27 cellular contexts compared by ENCODE assay signal in the genomic region with DNA sequence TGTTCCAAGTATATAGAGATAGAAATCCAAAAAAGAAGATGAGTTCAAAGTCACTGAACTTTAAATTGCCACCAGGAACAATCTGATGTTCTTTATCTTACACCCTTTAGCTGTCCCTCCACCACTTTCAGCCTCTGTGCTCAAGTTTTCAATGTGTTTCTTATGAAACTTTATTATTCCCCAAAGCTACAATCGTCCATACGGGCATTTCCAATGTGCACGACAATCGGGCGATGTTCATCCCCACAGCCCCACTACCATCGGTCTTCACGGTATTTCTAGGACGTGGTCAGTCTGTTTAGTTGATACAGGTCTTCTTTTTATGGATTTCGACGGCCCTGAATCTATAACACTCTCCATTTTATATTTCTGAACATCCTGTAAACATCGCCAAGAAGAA.
DNase-seq lines count a peak whose midpoint lies in the region; ATAC-seq, FAIRE-seq and TF ChIP-seq lines count a peak whose summit lies in the region.
"Had no signal": no experiment of that assay in that cellular context is flagged by ENCODE, and none has a peak within 500 bp of the region (broad histone marks: within the 10 kb centered on the region; RNA-seq: fewer than 3 reads in every experiment).

No MANE protein-coding gene starts in this region.

- DNase-seq in heart right ventricle = no peak
- no peak for DNase-seq in right cardiac atrium
- DNase-seq in left ventricle myocardium inferior = no peak
- DNase-seq in cardiac septum (ENCODE audit: low spot score) = no peak
- no peak for DNase-seq in GM12878 (ENCODE audit: low read depth, low spot score)
- no peak for DNase-seq in K562 (ENCODE audit: extremely low read depth in 1 of 4, low spot score in 3 of 4)
- DNase-seq in SKM-1 (lab: John Stamatoyannopoulos, UW; ENCODE audit: unreplicated experiment) = no peak
- DNase-seq in activated gamma-delta T cell (lab: John Stamatoyannopoulos, UW) = no peak
- DNase-seq: 8988T; ACHN; BE2C; C1 segment of cervical spinal cord; CD4-positive, alpha-beta memory T cell; CD4-positive, CD25-positive, alpha-beta regulatory T cell; CD8-positive, alpha-beta memory T cell; COR-L47; DMS 273 treated with DMSO at 0.1 percent for 48 hours; DMS153; DMS53; DMS79; DND-41; EL; GDM1 had no signal

- H3K27ac ChIP-seq in heart right ventricle (peak overlapping the region in 6 of 10 donors; percentile 70 to 87 (median 80)), right cardiac atrium (ENCODE audit: low read length) (no peak overlapping the region), left ventricle myocardium inferior (replicated peaks) (peak overlapping the region; percentile 73), GM12878 (ENCODE audit: control insufficient read depth, insufficient read depth) (no peak overlapping the region), K562 (ENCODE audit: extremely low read depth, low read depth, low read length) (no peak overlapping the region)
- H3K27ac ChIP-seq: BLaER1 had no signal

- no peak for TF ChIP-seq POLR2A in GM12878 (IDR thresholded peaks at IDR 0.05; ENCODE audit: low read depth, low read length)
- TF ChIP-seq POLR2A in K562 (conservative IDR thresholded peaks at IDR 0.05) = no peak

- H3K4me2 ChIP-seq in GM12878 (ENCODE audit: control insufficient read depth, insufficient read depth) (no peak overlapping the region), K562 (ENCODE audit: insufficient read depth, low read length) (no peak overlapping the region)
- H3K4me2 ChIP-seq: BLaER1 had no signal

- H3K4me1 ChIP-seq in heart right ventricle (peaks cover 0 to 12% (median 0%) of the 10 kb centered on the region in 9 donors), right cardiac atrium (ENCODE audit: control insufficient read depth, insufficient read depth, low read length) (no peaks in the 10 kb centered on the region), left ventricle myocardium inferior (peaks cover 29% of the 10 kb centered on the region), GM12878 (ENCODE audit: control insufficient read depth, insufficient read depth, low read length) (no peaks in the 10 kb centered on the region), K562 (replicated peaks in 1 of 2; ENCODE audit: control insufficient read depth in 2 of 2, insufficient read depth in 2 of 2, low read length in 2 of 2) (no peaks in the 10 kb centered on the region)
- H3K4me1 ChIP-seq: BE2C, BLaER1 had no signal

- TF ChIP-seq RAD21 in GM12878 (IDR thresholded peaks at IDR 0.05; ENCODE audit: insufficient read depth, low read depth, low read length) (no peak), K562 (CRISPR knock-in tag; conservative IDR thresholded peaks at IDR 0.05 in 1 of 2, IDR thresholded peaks at IDR 0.05 in 1 of 2) (no peak)

- H3K36me3 ChIP-seq in heart right ventricle = no peaks in the 10 kb centered on the region
- no peaks in the 10 kb centered on the region for H3K36me3 ChIP-seq in left ventricle myocardium inferior
- H3K36me3 ChIP-seq in GM12878 (ENCODE audit: control insufficient read depth in 2 of 2, insufficient read depth in 2 of 2, low read length in 1 of 2) = no peaks in the 10 kb centered on the region
- H3K36me3 ChIP-seq in K562 (ENCODE audit: control insufficient read depth, insufficient read depth, low read length) = no peaks in the 10 kb centered on the region
- H3K36me3 ChIP-seq: BE2C, BLaER1 had no signal

- RAD21 ChIA-PET in GM12878 (lab: Charles Lee; ENCODE audit: unreplicated experiment) = no interaction called here

- CTCF ChIA-PET in GM12878 (lab: Yijun Ruan, JAX) = interaction anchor here (4.4 kb wide), 1 partner anchor 11 kb away, joined by 20 read pairs; no protein-coding TSS in a partner anchor
- CTCF ChIA-PET in K562 (lab: Yijun Ruan, JAX; ENCODE audit: low intra/inter-chr PET ratio) = no interaction called here

- H2AFZ ChIP-seq in GM12878 (ENCODE audit: control insufficient read depth, low read depth, low read length) (no peak overlapping the region), K562 (ENCODE audit: low read depth, low read length) (no peak overlapping the region)

- no peak for FAIRE-seq in GM12878 (lab: Jason Lieb, UNC)
- FAIRE-seq in K562 (lab: Jason Lieb, UNC) = no peak
- FAIRE-seq: A204.1, GM12891, GM19239 had no signal

- WGBS in heart right ventricle, 2 donors = 85 to 91% methylated on average over 11 of the region's 11 CpGs
- WGBS in right cardiac atrium = 68% methylated on average over 11 of the region's 11 CpGs
- 56% methylated on average over 11 of the region's 11 CpGs for WGBS in GM12878 (ENCODE audit: insufficient coverage, insufficient replicate concordance, low lambda C conversion rate, missing lambda C conversion rate)
- WGBS in K562 (ENCODE audit: insufficient coverage, low coverage, missing lambda C conversion rate) = under 1% methylated on average over 11 of the region's 11 CpGs

- SMC1A ChIA-PET in GM12878 (lab: Charles Lee; ENCODE audit: uncharacterized antibody, unreplicated experiment) = interaction anchor here (0.6 to 4.6 kb wide), 6 partner anchors 9 to 676 kb away, joined by 3 to 22 read pairs (median 6); no protein-coding TSS in a partner anchor

- TF ChIP-seq EP300 in GM12878 (IDR thresholded peaks at IDR 0.05; ENCODE audit: borderline replicate concordance in 1 of 2, control insufficient read depth in 1 of 2, low read depth in 2 of 2, low read length in 2 of 2) = no peak
- TF ChIP-seq EP300 in K562 (IDR thresholded peaks at IDR 0.05; ENCODE audit: low read length) = no peak

- in situ Hi-C loops in GM12878 (cut with MboI) = no loop called here
- in situ Hi-C loops in K562 (cut with MboI) = no loop called here

- intact Hi-C loops in heart right ventricle (cut with DNase I) = loop anchor here in 1 of 10 donors (10.0 kb wide), 1 partner anchor 185 kb away; no protein-coding TSS in a partner anchor
- intact Hi-C loops in right cardiac atrium (cut with DNase I) = no loop called here
- intact Hi-C loops in left ventricle myocardium inferior (cut with micrococcal nuclease) = no loop called here
- intact Hi-C loops in cardiac septum (cut with DNase I) = loop anchor here (10.0 kb wide), 1 partner anchor 605 kb away; no protein-coding TSS in a partner anchor
- intact Hi-C loops in GM12878 (cut with micrococcal nuclease; ENCODE audit: unreplicated experiment) = no loop called here
- intact Hi-C loops in K562 (cut with micrococcal nuclease) = no loop called here

- H3K9me3 ChIP-seq in heart right ventricle (no peaks in the 10 kb centered on the region), right cardiac atrium (ENCODE audit: control insufficient read depth, low read length) (no peaks in the 10 kb centered on the region), left ventricle myocardium inferior (replicated peaks) (no peaks in the 10 kb centered on the region), GM12878 (replicated peaks; ENCODE audit: control insufficient read depth, insufficient read depth, low read length) (no peaks in the 10 kb centered on the region), K562 (replicated peaks; ENCODE audit: control insufficient read depth, insufficient read depth, low read depth, low read length) (no peaks in the 10 kb centered on the region)
- H3K9me3 ChIP-seq: BE2C, BLaER1 had no signal

- H3K4me3 ChIP-seq in heart right ventricle = no peak overlapping the region
- no peak overlapping the region for H3K4me3 ChIP-seq in right cardiac atrium (ENCODE audit: low read length)
- no peak overlapping the region for H3K4me3 ChIP-seq in left ventricle myocardium inferior
- H3K4me3 ChIP-seq in GM12878 = no peak overlapping the region
- no peak overlapping the region for H3K4me3 ChIP-seq in K562
- H3K4me3 ChIP-seq: BLaER1 had no signal

- H4K20me1 ChIP-seq in GM12878 (ENCODE audit: control insufficient read depth, insufficient read depth) (no peaks in the 10 kb centered on the region), K562 (replicated peaks; ENCODE audit: control insufficient read depth, insufficient read depth, low read length) (no peaks in the 10 kb centered on the region)
- H4K20me1 ChIP-seq: BLaER1 had no signal

- H3K9ac ChIP-seq in GM12878 (ENCODE audit: control insufficient read depth, insufficient read depth, low read length) = no peak overlapping the region
- no peak overlapping the region for H3K9ac ChIP-seq in K562 (ENCODE audit: insufficient read depth in 1 of 2, low read depth in 2 of 2, low read length in 2 of 2)
- H3K9ac ChIP-seq: BLaER1 had no signal

- TF ChIP-seq CTCF in heart right ventricle (IDR thresholded peaks at IDR 0.05) (no peak), left ventricle myocardium inferior (IDR thresholded peaks at IDR 0.05; ENCODE audit: borderline replicate concordance) (no peak), GM12878 (IDR thresholded peaks at IDR 0.05 in 2 of 3, conservative IDR thresholded peaks at IDR 0.05 in 1 of 3; ENCODE audit: control insufficient read depth in 2 of 3, extremely low read depth in 1 of 3, insufficient read depth in 1 of 3, low read depth in 3 of 3, low read length in 3 of 3) (no peak), K562 (IDR thresholded peaks at IDR 0.05 in 2 of 3, conservative IDR thresholded peaks at IDR 0.05 in 1 of 3; ENCODE audit: insufficient read depth in 2 of 3, low read depth in 1 of 3, low read length in 3 of 3) (no peak)

- no peaks in the 10 kb centered on the region for H3K9me1 ChIP-seq in K562 (ENCODE audit: control insufficient read depth, insufficient read depth, low read length)

- BruUV-seq in GM12878 (replicated peaks; lab: Mats Ljungman, UMichigan) (no TSS peak), K562 (replicated peaks; lab: Mats Ljungman, UMichigan) (no TSS peak)

- no peak for ATAC-seq in heart right ventricle
- no peak for ATAC-seq in right cardiac atrium
- no peak for ATAC-seq in GM12878
- ATAC-seq in K562 = no peak

- H3K79me2 ChIP-seq in GM12878 (ENCODE audit: control insufficient read depth, insufficient read depth, low read length) (no peaks in the 10 kb centered on the region), K562 (ENCODE audit: control insufficient read depth, insufficient read depth, low read length) (no peaks in the 10 kb centered on the region)

- no peaks in the 10 kb centered on the region for H3K27me3 ChIP-seq in heart right ventricle
- no peaks in the 10 kb centered on the region for H3K27me3 ChIP-seq in right cardiac atrium (ENCODE audit: control insufficient read depth, insufficient read depth)
- no peaks in the 10 kb centered on the region for H3K27me3 ChIP-seq in left ventricle myocardium inferior (ENCODE audit: low read depth)
- no peaks in the 10 kb centered on the region; a peak in 2 of 4 replicates for H3K27me3 ChIP-seq in GM12878 (replicated peaks in 1 of 2; ENCODE audit: control insufficient read depth in 2 of 2, insufficient read depth in 2 of 2, low read length in 1 of 2)
- peaks cover 0 to 12% of the 10 kb centered on the region in 2 experiments; a peak in 2 of 5 replicates for H3K27me3 ChIP-seq in K562 (ENCODE audit: control insufficient read depth in 2 of 2, insufficient read depth in 2 of 2, low read length in 2 of 2)
- H3K27me3 ChIP-seq: BE2C, BLaER1 had no signal

- POLR2A ChIA-PET in GM12878 (lab: Charles Lee) (no interaction called here), K562 (lab: Yijun Ruan, JAX) (interaction anchor here (1.3 kb wide), 1 partner anchor 19 kb away, joined by 5 read pairs; no protein-coding TSS in a partner anchor)

TF ChIP-seq in GM12878, 131 proteins besides CTCF, POLR2A, EP300 and RAD21 (continues in another document):
- no peak for TF ChIP-seq NBN (IDR thresholded peaks at IDR 0.05)

TF ChIP-seq in K562, 482 proteins besides CTCF, POLR2A, EP300 and RAD21 (continues in another document):
- TF ChIP-seq ZNF274 (IDR thresholded peaks at IDR 0.05; ENCODE audit: borderline replicate concordance, low read depth, low read length) = no peak

Comparison
In these comparisons a context has a peak if more than half of its experiments do, and no peak if none do; other contexts are left out.
1. H3K27ac ChIP-seq: peak in heart right ventricle (6 of 10) and left ventricle myocardium inferior (single experiment); none in right cardiac atrium (single experiment), GM12878 (single experiment) and K562 (single experiment).